In genomic region chr13:35630551-35631275, GRCh38 we compare ENCODE assay signal across 8 cellular contexts.
DNase-seq lines count a peak whose midpoint lies in the region; ATAC-seq, FAIRE-seq and TF ChIP-seq lines count a peak whose summit lies in the region.

No MANE protein-coding gene starts in this region.

- intact Hi-C loops in sciatic nerve (cut with DNase I): no loop called here

- FAIRE-seq in H54 (lab: Jason Lieb, UNC): peak; percentile 81

- no peak for TF ChIP-seq POLR2A in H54 (IDR thresholded peaks at IDR 0.05; ENCODE audit: low read depth, low read length)

- ATAC-seq in sciatic nerve (peak; percentile 91), GM21737 (IDR thresholded peaks at IDR 0.05; ENCODE audit: unreplicated experiment) (no peak)

- DNase-seq in NCI-H1105 treated with DMSO at 0.1 percent for 48 hours (lab: John Stamatoyannopoulos, UW) (peak; percentile 29), NCI-H1105 (lab: John Stamatoyannopoulos, UW) (no peak), H54 (ENCODE audit: insufficient read length, low spot score) (peak; percentile 4), Kasumi-1 (lab: John Stamatoyannopoulos, UW) (peak; percentile 20 to 66), UCSD-AML1 (lab: John Stamatoyannopoulos, UW; ENCODE audit: unreplicated experiment) (peak; percentile 9), glomerular endothelial cell (ENCODE audit: extremely low read depth, low read depth, low spot score) (peak; percentile 4), sciatic nerve (ENCODE audit: low spot score) (no peak)

Comparison
In these comparisons a context has a peak if more than half of its experiments do, and no peak if none do; other contexts are left out.
1. DNase-seq: peak in NCI-H1105 treated with DMSO at 0.1 percent for 48 hours (single experiment), H54 (single experiment), Kasumi-1 (2 of 2), UCSD-AML1 (single experiment) and glomerular endothelial cell (single experiment); none in NCI-H1105 (single experiment) and sciatic nerve (single experiment).